ENCODE assay signal across 26 cellular contexts in genomic region chr1:246709196-246709595, GRCh38.
"Had no signal": no experiment of that assay in that cellular context is flagged by ENCODE, and none has a peak within 500 bp of the region (broad histone marks: within the 10 kb centered on the region; RNA-seq: fewer than 3 reads in every experiment).

No MANE protein-coding gene starts in this region.

- H3K4me2 ChIP-seq: smooth muscle cell had no signal

- DNase-seq: activated CD4-positive, alpha-beta memory T cell treated with anti-CD3 and anti-CD28 coated beads for 36 hours; activated CD4-positive, alpha-beta T cell treated with anti-CD3 and anti-CD28 coated beads for 48 hours; activated CD8-positive, alpha-beta memory T cell treated with anti-CD3 and anti-CD28 coated beads, Interleukin-2, amount 50 U/mL, for 4 hours; activated effector memory CD4-positive, alpha-beta T cell treated with anti-CD3 and anti-CD28 coated beads, Interleukin-2, amount 50 U/mL, for 16 hours; activated naive CD4-positive, alpha-beta T cell treated with anti-CD3 and anti-CD28 coated beads for 36 hours; activated naive CD8-positive, alpha-beta T cell treated with anti-CD3 and anti-CD28 coated beads, Interleukin-2, amount 10 ng/mL, durations not matched to agents 7 days and 5 days; activated T-cell treated with anti-CD3 and anti-CD28 coated beads, Interleukin-2, amount 50 U/mL, for 1 hour; cortex of kidney; effector memory CD8-positive, alpha-beta T cell; hippocampal formation; left cardiac atrium; naive thymus-derived CD4-positive, alpha-beta T cell; nucleus accumbens; psoas muscle; stimulated activated CD4-positive, alpha-beta T cell treated with anti-CD3 and anti-CD28 coated beads, Interleukin-1b, Interleukin-23, amount 100 ng/mL, for 48 hours; stimulated activated CD4-positive, alpha-beta T cell treated with anti-CD3 and anti-CD28 coated beads, Interleukin-4, amount 100 ng/mL, for 4 hours; stimulated activated CD8-positive, alpha-beta memory T cell treated with anti-CD3 and anti-CD28 coated beads, Interleukin-4, amount 100 ng/mL, for 48 hours; stimulated activated naive CD8-positive, alpha-beta T cell treated with anti-CD3 and anti-CD28 coated beads, Interleukin-15, amount 100 ng/mL, for 72 hours; T-helper 9 cell; tibial artery; WERI-Rb-1 had no signal

- H3K27ac ChIP-seq: ascending aorta, cardiac muscle cell, gastroesophageal sphincter, parathyroid adenoma, psoas muscle, tibial artery, WERI-Rb-1 had no signal

- H3K79me2 ChIP-seq: parathyroid adenoma had no signal

- H3K4me1 ChIP-seq: ascending aorta, gastroesophageal sphincter, parathyroid adenoma, psoas muscle, tibial artery had no signal

- H2AFZ ChIP-seq: parathyroid adenoma had no signal

- H3K27me3 ChIP-seq: ascending aorta, cardiac muscle cell, gastroesophageal sphincter had no signal

- H3K4me3 ChIP-seq: ascending aorta, cardiac muscle cell, gastroesophageal sphincter, psoas muscle, smooth muscle cell, tibial artery had no signal

- H3K9me3 ChIP-seq: ascending aorta, gastroesophageal sphincter, psoas muscle, tibial artery had no signal

- H3K36me3 ChIP-seq: ascending aorta, cardiac muscle cell, gastroesophageal sphincter, tibial artery, WERI-Rb-1 had no signal

- H3K9ac ChIP-seq: parathyroid adenoma had no signal
